Comparison of ENCODE assay signal across 19 cellular contexts in the genomic region with DNA sequence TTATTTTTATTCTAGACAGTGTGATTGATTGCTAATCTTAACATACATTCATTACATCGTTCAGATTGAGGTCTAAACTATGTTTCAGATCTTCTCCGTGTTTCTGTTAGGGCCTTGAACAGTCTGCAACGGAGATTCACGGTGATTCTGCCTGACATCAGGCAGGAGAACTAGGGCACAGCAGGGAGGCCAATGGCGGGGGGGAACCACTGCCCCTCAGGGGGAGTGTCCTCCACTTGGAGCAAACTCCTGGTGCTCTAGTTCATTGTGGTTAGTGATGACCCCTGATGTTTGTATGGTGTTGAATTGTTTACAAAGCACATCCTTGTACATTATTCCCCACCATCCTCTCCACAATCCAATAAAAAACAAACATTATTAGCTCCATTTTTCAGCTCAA.
"Had no signal": no experiment of that assay in that cellular context is flagged by ENCODE, and none has a peak within 500 bp of the region (broad histone marks: within the 10 kb centered on the region; RNA-seq: fewer than 3 reads in every experiment).

No MANE protein-coding gene starts in this region.

- H3K36me3 ChIP-seq: brain microvascular endothelial cell, esophagus muscularis mucosa, left ventricle myocardium inferior, right atrium auricular region, stomach, thoracic aorta, uterus had no signal

- H3K4me1 ChIP-seq: uterus had no signal

- H3K9me3 Mint-ChIP-seq: activated T-cell treated with anti-CD3 and anti-CD28 coated beads, Interleukin-2, amount 50 U/mL, for 24 hours had no signal

- ATAC-seq: activated CD8-positive, alpha-beta memory T cell treated with anti-CD3 and anti-CD28 coated beads, Interleukin-2, amount 10 ng/mL, durations not matched to agents 7 days and 5 days had no signal

- H3K9me3 ChIP-seq: esophagus muscularis mucosa, left ventricle myocardium inferior, right atrium auricular region, stomach, thoracic aorta, uterus had no signal

- H3K27me3 ChIP-seq: brain microvascular endothelial cell, esophagus muscularis mucosa, right atrium auricular region, stomach, uterus had no signal

- H3K36me3 Mint-ChIP-seq: activated CD8-positive, alpha-beta memory T cell treated with anti-CD3 and anti-CD28 coated beads, Interleukin-2, amount 10 ng/mL, durations not matched to agents 7 days and 5 days; activated naive CD8-positive, alpha-beta T cell had no signal

- DNase-seq: activated CD4-positive, alpha-beta T cell treated with anti-CD3 and anti-CD28 coated beads, Interleukin-2, amount 50 U/mL, for 4 hours; activated CD4-positive, CD25-positive, alpha-beta regulatory T cell treated with anti-CD3 and anti-CD28 coated beads, Interleukin-2, amount 50 U/mL, for 72 hours; activated CD8-positive, alpha-beta memory T cell treated with anti-CD3 and anti-CD28 coated beads, Interleukin-2, amount 10 ng/mL, durations not matched to agents 7 days and 5 days; activated gamma-delta T cell; activated T-cell treated with anti-CD3 and anti-CD28 coated beads, Interleukin-2, amount 50 U/mL, for 24 hours; brain microvascular endothelial cell; cerebellar nuclear complex; dermis blood vessel endothelial cell; glutamatergic neuron; left ventricle myocardium inferior; small intestine; T-helper 2 cell; uterus had no signal

- H3K27ac Mint-ChIP-seq: activated CD8-positive, alpha-beta memory T cell treated with anti-CD3 and anti-CD28 coated beads, Interleukin-2, amount 10 ng/mL, durations not matched to agents 7 days and 5 days; activated naive CD8-positive, alpha-beta T cell; activated T-cell treated with anti-CD3 and anti-CD28 coated beads, Interleukin-2, amount 50 U/mL, for 24 hours had no signal

- H3K27me3 Mint-ChIP-seq: activated CD8-positive, alpha-beta memory T cell treated with anti-CD3 and anti-CD28 coated beads, Interleukin-2, amount 10 ng/mL, durations not matched to agents 7 days and 5 days; activated T-cell treated with anti-CD3 and anti-CD28 coated beads, Interleukin-2, amount 50 U/mL, for 24 hours had no signal

- H3K4me3 Mint-ChIP-seq: activated CD8-positive, alpha-beta memory T cell treated with anti-CD3 and anti-CD28 coated beads, Interleukin-2, amount 10 ng/mL, durations not matched to agents 7 days and 5 days; activated naive CD8-positive, alpha-beta T cell; activated T-cell treated with anti-CD3 and anti-CD28 coated beads, Interleukin-2, amount 50 U/mL, for 24 hours had no signal

- H3K27ac ChIP-seq: brain microvascular endothelial cell, esophagus muscularis mucosa, left ventricle myocardium inferior, parathyroid adenoma, right atrium auricular region, stomach, thoracic aorta, uterus had no signal

- H3K4me3 ChIP-seq: esophagus muscularis mucosa, left ventricle myocardium inferior, right atrium auricular region, stomach, thoracic aorta, uterus had no signal
